In genomic region chrX:85114171-85114570, GRCh38 we compare ENCODE assay signal across 9 cellular contexts.
"Had no signal": no experiment of that assay in that cellular context is flagged by ENCODE, and none has a peak within 500 bp of the region (broad histone marks: within the 10 kb centered on the region; RNA-seq: fewer than 3 reads in every experiment).

No MANE protein-coding gene starts in this region.

- H3K4me3 ChIP-seq: K562 had no signal

- H3K4me3 Mint-ChIP-seq: IgD-negative memory B cell had no signal

- FAIRE-seq: HepG2, HTR-8/SVneo, K562 had no signal

- H3K27me3 Mint-ChIP-seq: IgD-negative memory B cell had no signal

- H3K27ac ChIP-seq: HL-60, KMS-11 had no signal

- H3K27ac Mint-ChIP-seq: IgD-negative memory B cell had no signal

- ATAC-seq: HepG2, K562 had no signal

- DNase-seq: IMR-90, KBM-7, KG1 had no signal

- H3K36me3 Mint-ChIP-seq: IgD-negative memory B cell had no signal

- H3K4me2 ChIP-seq: KMS-11 had no signal

- H3K9ac ChIP-seq: KMS-11 had no signal

- H3K9me3 Mint-ChIP-seq: IgD-negative memory B cell had no signal
